In genomic region chr22:30005213-30005857, GRCh38 we compare ENCODE assay signal across 8 cellular contexts.
A peak's percentile ranks its signal among the peaks of the same experiment; 100 is the strongest.
DNase-seq lines count a peak whose midpoint lies in the region; ATAC-seq and TF ChIP-seq lines count a peak whose summit lies in the region.

No MANE protein-coding gene starts in this region.

- H3K36me3 ChIP-seq in CD4-positive, CD25-positive, alpha-beta regulatory T cell (ENCODE audit: control insufficient read depth, insufficient read depth, low read length), result peaks cover 70% of the 10 kb centered on the region
- H3K36me3 ChIP-seq in neural cell (ENCODE audit: insufficient read depth, low read length), result peaks cover 11% of the 10 kb centered on the region

- H3K4me3 Mint-ChIP-seq in CD4-positive, CD25-positive, alpha-beta regulatory T cell, result no peak overlapping the region
- no peak overlapping the region for H3K4me3 Mint-ChIP-seq in activated T-cell treated with anti-CD3 and anti-CD28 coated beads, Interleukin-2, amount 50 U/mL, for 4 hours

- H3K9me3 Mint-ChIP-seq in CD4-positive, CD25-positive, alpha-beta regulatory T cell, result no peaks in the 10 kb centered on the region
- no peaks in the 10 kb centered on the region for H3K9me3 Mint-ChIP-seq in activated T-cell treated with anti-CD3 and anti-CD28 coated beads, Interleukin-2, amount 50 U/mL, for 4 hours

- H3K4me1 ChIP-seq in CD4-positive, CD25-positive, alpha-beta regulatory T cell (ENCODE audit: control insufficient read depth, insufficient read depth, low read length, poor library complexity, severe bottlenecking), result no peaks in the 10 kb centered on the region

- no peaks in the 10 kb centered on the region for H4K20me1 ChIP-seq in neural cell (ENCODE audit: insufficient read depth)

- no peak overlapping the region for H3K27ac ChIP-seq in CD4-positive, CD25-positive, alpha-beta regulatory T cell (ENCODE audit: insufficient read depth, low read length, poor library complexity, severe bottlenecking)
- H3K27ac ChIP-seq in neural cell (ENCODE audit: low read length) (no peak overlapping the region), substantia nigra (ENCODE audit: low read depth, low read length, poor library complexity, severe bottlenecking) (no peak overlapping the region)

- peak; percentile 34 to 67 (median 44) for DNase-seq in CD4-positive, CD25-positive, alpha-beta regulatory T cell
- DNase-seq in HK-2 (ENCODE audit: unreplicated experiment) (peak; percentile 72), OCI-M1 (lab: John Stamatoyannopoulos, UW) (peak; percentile 87), fibroblast of gingiva (ENCODE audit: low read depth) (peak; percentile 63), substantia nigra (lab: John Stamatoyannopoulos, UW) (peak in 40 of 49 donors; percentile 4 to 75 (median 53))
- peak; percentile 58 for DNase-seq in activated T-cell treated with anti-CD3 and anti-CD28 coated beads, Interleukin-2, amount 50 U/mL, for 4 hours

- TF ChIP-seq EP300 in neural cell (conservative IDR thresholded peaks at IDR 0.05; ENCODE audit: poor library complexity, severe bottlenecking), result no peak

- H2AFZ ChIP-seq in neural cell (ENCODE audit: low read depth, low read length), result no peak overlapping the region

- peak; percentile 52 to 65 for ATAC-seq in CD4-positive, CD25-positive, alpha-beta regulatory T cell (ENCODE audit: low read depth in 2 of 2)
- ATAC-seq in activated T-cell treated with anti-CD3 and anti-CD28 coated beads, Interleukin-2, amount 50 U/mL, for 4 hours, result peak; percentile 54 to 62
- no peak for ATAC-seq in HG02763 (IDR thresholded peaks at IDR 0.05; ENCODE audit: unreplicated experiment)

- no peak overlapping the region for H3K4me3 ChIP-seq in CD4-positive, CD25-positive, alpha-beta regulatory T cell (ENCODE audit: low read depth, low read length)
- H3K4me3 ChIP-seq in neural cell (ENCODE audit: low read length), result no peak overlapping the region

- peaks cover 31% of the 10 kb centered on the region for H3K36me3 Mint-ChIP-seq in CD4-positive, CD25-positive, alpha-beta regulatory T cell
- H3K36me3 Mint-ChIP-seq in activated T-cell treated with anti-CD3 and anti-CD28 coated beads, Interleukin-2, amount 50 U/mL, for 4 hours (ENCODE audit: insufficient read depth), result peaks cover 24% of the 10 kb centered on the region

- H3K27me3 Mint-ChIP-seq in CD4-positive, CD25-positive, alpha-beta regulatory T cell, result no peaks in the 10 kb centered on the region
- no peaks in the 10 kb centered on the region for H3K27me3 Mint-ChIP-seq in activated T-cell treated with anti-CD3 and anti-CD28 coated beads, Interleukin-2, amount 50 U/mL, for 4 hours (ENCODE audit: low read depth)

- no peaks in the 10 kb centered on the region for H3K27me3 ChIP-seq in CD4-positive, CD25-positive, alpha-beta regulatory T cell (ENCODE audit: control insufficient read depth, insufficient read depth, low read length)
- no peaks in the 10 kb centered on the region for H3K27me3 ChIP-seq in neural cell (ENCODE audit: insufficient read depth, low read depth, low read length)

- peaks cover 0 to 8% (median 6%) of the 10 kb centered on the region in 4 donors for H3K4me1 Mint-ChIP-seq in CD4-positive, CD25-positive, alpha-beta regulatory T cell
- peaks cover 10% of the 10 kb centered on the region for H3K4me1 Mint-ChIP-seq in activated T-cell treated with anti-CD3 and anti-CD28 coated beads, Interleukin-2, amount 50 U/mL, for 4 hours (ENCODE audit: low read depth)

- H3F3A ChIP-seq in neural cell (ENCODE audit: insufficient read depth, low read length, poor library complexity, severe bottlenecking), result no peaks in the 10 kb centered on the region

- no peaks in the 10 kb centered on the region for H3K9me2 ChIP-seq in neural cell (ENCODE audit: insufficient read depth, low read length)

- no peaks in the 10 kb centered on the region for H3K79me2 ChIP-seq in neural cell (replicated peaks; ENCODE audit: insufficient read depth, low read length)

- peak overlapping the region in 2 of 3 donors; percentile 3 to 53 for H3K27ac Mint-ChIP-seq in CD4-positive, CD25-positive, alpha-beta regulatory T cell

- TF ChIP-seq RAD21 in neural cell (conservative IDR thresholded peaks at IDR 0.05), result peak; percentile 93

- H3K4me2 ChIP-seq in neural cell (ENCODE audit: low read length), result no peak overlapping the region

- H3K9me3 ChIP-seq in CD4-positive, CD25-positive, alpha-beta regulatory T cell (ENCODE audit: control insufficient read depth in 2 of 2, low read length in 2 of 2), result no peaks in the 10 kb centered on the region
- no peaks in the 10 kb centered on the region for H3K9me3 ChIP-seq in neural cell (ENCODE audit: low read length)

- H3K9ac ChIP-seq in neural cell (ENCODE audit: low read length), result no peak overlapping the region

- peak; percentile 95 for TF ChIP-seq CTCF in neural cell (IDR thresholded peaks at IDR 0.05; ENCODE audit: poor library complexity, severe bottlenecking)

TF ChIP-seq in neural cell, 6 proteins besides CTCF, POLR2A, EP300 and RAD21:
- TF ChIP-seq POLR2AphosphoS5 (IDR thresholded peaks at IDR 0.05), result no peak
- no peak for TF ChIP-seq REST (IDR thresholded peaks at IDR 0.05; ENCODE audit: borderline replicate concordance)
- TF ChIP-seq EZH2 (IDR thresholded peaks at IDR 0.05; ENCODE audit: borderline replicate concordance, insufficient read depth, low read length, poor library complexity, severe bottlenecking), result no peak
- peak; percentile 93 for TF ChIP-seq SMC3 (conservative IDR thresholded peaks at IDR 0.05; ENCODE audit: poor library complexity)
- TF ChIP-seq MXI1 (conservative IDR thresholded peaks at IDR 0.05; ENCODE audit: poor library complexity, severe bottlenecking), result peak; percentile 14
- TF ChIP-seq TAF1 (IDR thresholded peaks at IDR 0.05; ENCODE audit: low read depth), result no peak
